ENCODE assay signal across 11 cellular contexts in the genomic region with DNA sequence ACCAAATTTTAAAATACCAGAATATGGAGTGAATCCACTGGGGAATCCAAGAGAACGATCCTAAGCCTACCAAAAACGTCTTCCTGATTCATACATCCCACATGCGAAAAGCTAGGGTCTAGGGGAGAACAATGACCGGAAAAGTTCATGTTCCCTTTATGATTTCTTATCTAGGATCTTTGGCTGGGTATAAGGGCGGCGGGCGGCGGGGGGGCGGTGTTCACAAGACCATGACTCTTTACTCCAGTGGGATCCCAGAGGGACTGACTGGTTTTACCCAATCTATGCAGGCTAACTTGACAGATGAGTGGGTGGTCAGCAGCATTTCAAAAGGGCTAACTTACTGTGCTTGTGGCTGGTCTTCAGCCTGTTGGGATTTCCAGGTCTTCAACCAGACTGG.
"Had no signal": no experiment of that assay in that cellular context is flagged by ENCODE, and none has a peak within 500 bp of the region (broad histone marks: within the 10 kb centered on the region; RNA-seq: fewer than 3 reads in every experiment).

No MANE protein-coding gene starts in this region.

- H3K36me3 ChIP-seq: HAP-1 had no signal

- FAIRE-seq: H1, H54 had no signal

- H3K4me3 Mint-ChIP-seq: GM23338, H9, HFFc6 had no signal

- ATAC-seq: GM23338, HCT116 had no signal

- H3K27ac Mint-ChIP-seq: GM23338, H9, HFFc6 had no signal

- H3K4me3 ChIP-seq: GM23248, GM23338, HAP-1 had no signal

- H3K9ac ChIP-seq: GM23248 had no signal

- H2AFZ ChIP-seq: GM23248, GM23338 had no signal

- H3K4me1 ChIP-seq: HAP-1 had no signal

- H3K4me2 ChIP-seq: GM23338 had no signal

- H3K27ac ChIP-seq: GM23248 had no signal

- DNase-seq: GM23248, GOT3, H7, H9, HCEC 1CT, HFFc6 had no signal

- H3K4me1 Mint-ChIP-seq: GM23338, H9 had no signal

- H3K9me3 ChIP-seq: HAP-1 had no signal

- H3K9me3 Mint-ChIP-seq: GM23338, H9, HFFc6 had no signal
